In genomic region chr1:150322310-150322709, GRCh38 we compare ENCODE assay signal across 8 cellular contexts. TPM values are rescaled to one million over a fixed set of nuclear protein-coding genes. Genes with fewer than 3 reads are reported as not detected.
DNase-seq lines count a peak whose midpoint lies in the region; ATAC-seq and TF ChIP-seq lines count a peak whose summit lies in the region.

No MANE protein-coding gene starts in this region.

- H3K4me1 Mint-ChIP-seq in IgD-negative memory B cell, result peaks cover 10 to 18% (median 14%) of the 10 kb centered on the region in 3 donors

- H3K4me2 ChIP-seq in mesenchymal stem cell (ENCODE audit: low read length, poor library complexity, severe bottlenecking), result peak overlapping the region; percentile 49

- H4K91ac ChIP-seq in mesenchymal stem cell (ENCODE audit: low read length), result no peak overlapping the region

- no peak overlapping the region for H4K8ac ChIP-seq in mesenchymal stem cell (ENCODE audit: low read length)

- H2AFZ ChIP-seq in mesenchymal stem cell (ENCODE audit: low read depth, low read length), result no peak overlapping the region

- H3K9ac ChIP-seq in adipocyte (ENCODE audit: low read length) (peak overlapping the region; percentile 95), mesenchymal stem cell (ENCODE audit: low read length) (peak overlapping the region; percentile 91)

- peaks cover 27% of the 10 kb centered on the region for H3K36me3 ChIP-seq in adipocyte (ENCODE audit: control insufficient read depth, insufficient read depth, low read length, severe bottlenecking)
- peaks cover 9 to 26% of the 10 kb centered on the region in 2 experiments for H3K36me3 ChIP-seq in mesenchymal stem cell (ENCODE audit: control insufficient read depth in 1 of 2, insufficient read depth in 2 of 2, low read depth in 1 of 2, low read length in 2 of 2)

- no peak overlapping the region for H3K18ac ChIP-seq in mesenchymal stem cell (ENCODE audit: low read depth in 1 of 2, low read length in 2 of 2)

- no peak overlapping the region for H2AK5ac ChIP-seq in mesenchymal stem cell (ENCODE audit: low read length, severe bottlenecking)

- H3K27me3 ChIP-seq in adipocyte (replicated peaks; ENCODE audit: control insufficient read depth, insufficient read depth, low read length), result no peaks in the 10 kb centered on the region
- no peaks in the 10 kb centered on the region for H3K27me3 ChIP-seq in mesenchymal stem cell (ENCODE audit: control insufficient read depth in 1 of 2, insufficient read depth in 1 of 2, low read length in 2 of 2)
- H3K27me3 ChIP-seq in foreskin keratinocyte, result no peaks in the 10 kb centered on the region

- no peak overlapping the region for H3K14ac ChIP-seq in mesenchymal stem cell (ENCODE audit: low read length in 2 of 2)

- no peak overlapping the region for H3K4ac ChIP-seq in mesenchymal stem cell (ENCODE audit: low read depth in 1 of 2, low read length in 2 of 2)

- H3K4me3 ChIP-seq in AG09309 (ENCODE audit: control insufficient read depth, low read depth, low read length) (peak overlapping the region; percentile 70), adipocyte (ENCODE audit: low read length) (peak overlapping the region; percentile 88), mesenchymal stem cell (ENCODE audit: insufficient read depth in 1 of 2, low read depth in 1 of 2, low read length in 2 of 2) (peak overlapping the region in 1 of 2 experiments; percentile 97)

- H3K79me1 ChIP-seq in mesenchymal stem cell (replicated peaks; ENCODE audit: low read length, poor library complexity, severe bottlenecking), result peaks cover 10% of the 10 kb centered on the region

- no peak overlapping the region for H2BK5ac ChIP-seq in mesenchymal stem cell (ENCODE audit: low read depth, low read length, poor library complexity, severe bottlenecking)

- ATAC-seq in foreskin keratinocyte, result no peak
- ATAC-seq in HG03045 (IDR thresholded peaks at IDR 0.05; ENCODE audit: unreplicated experiment), result no peak

- no peaks in the 10 kb centered on the region for H3K9me3 Mint-ChIP-seq in IgD-negative memory B cell

- no peak overlapping the region for H2BK15ac ChIP-seq in mesenchymal stem cell (ENCODE audit: low read depth, poor library complexity, severe bottlenecking)

- peak overlapping the region; percentile 95 to 100 (median 100) for H3K4me3 Mint-ChIP-seq in IgD-negative memory B cell

- H3K9me3 ChIP-seq in adipocyte (ENCODE audit: control insufficient read depth, low read length) (no peaks in the 10 kb centered on the region), mesenchymal stem cell (ENCODE audit: control insufficient read depth, low read length) (no peaks in the 10 kb centered on the region)

- H3K36me3 Mint-ChIP-seq in IgD-negative memory B cell, result peaks cover 3% of the 10 kb centered on the region

- no peak overlapping the region for H2BK12ac ChIP-seq in mesenchymal stem cell (ENCODE audit: low read length in 2 of 2)

- peaks cover 7% of the 10 kb centered on the region for H3K4me1 ChIP-seq in adipocyte (ENCODE audit: control insufficient read depth, insufficient read depth, low read length)
- peaks cover 2% of the 10 kb centered on the region for H3K4me1 ChIP-seq in mesenchymal stem cell (ENCODE audit: control insufficient read depth, insufficient read depth, low read depth, low read length)
- H3K4me1 ChIP-seq in foreskin keratinocyte, result no peaks in the 10 kb centered on the region

- H3K23ac ChIP-seq in mesenchymal stem cell (ENCODE audit: low read length in 2 of 2), result no peak overlapping the region

- no peak for TF ChIP-seq CTCF in AG09309 (IDR thresholded peaks at IDR 0.05; ENCODE audit: control insufficient read depth, insufficient read depth, low read depth, low read length, missing control alignments)
- TF ChIP-seq CTCF in foreskin keratinocyte (conservative IDR thresholded peaks at IDR 0.05), result no peak

- no peaks in the 10 kb centered on the region for H3K27me3 Mint-ChIP-seq in IgD-negative memory B cell

- WGBS in mesenchymal stem cell, result no CpG with 5 or more reads among the region's 3 CpGs

- no peak overlapping the region for H2BK120ac ChIP-seq in mesenchymal stem cell (ENCODE audit: low read depth, low read length)

- peak overlapping the region; percentile 90 to 99 (median 95) for H3K27ac Mint-ChIP-seq in IgD-negative memory B cell

- H3K27ac ChIP-seq in mesenchymal stem cell (ENCODE audit: low read length, poor library complexity, severe bottlenecking), result no peak overlapping the region
- H3K27ac ChIP-seq in foreskin keratinocyte, result no peak overlapping the region

- DNase-seq in AG09309 (ENCODE audit: low read depth) (peak; percentile 27), adipocyte (ENCODE audit: low read depth) (peak; percentile 26), mesenchymal stem cell (peak; percentile 81), NCI-H510A (lab: John Stamatoyannopoulos, UW) (no peak), A172 (ENCODE audit: low spot score) (no peak), foreskin keratinocyte (no peak)

RNA-seq across cellular contexts. Expression of gene PRPF3, which starts 1.0 kb away (rescaled TPM):
- polyA plus RNA-seq in IgD-negative memory B cell, result 26.2 TPM
- polyA plus RNA-seq in mesenchymal stem cell (2013, experiment 1 of 2), result 30.3 TPM
- polyA plus RNA-seq in mesenchymal stem cell (2013, experiment 2 of 2), result 28.2 TPM
- 93.1 and 96.8 TPM in 2 replicates for total RNA-seq in A172 (2014; rRNA removed; shearing (Covaris generic))
- 44.7 and 46.9 TPM in 2 replicates for total RNA-seq in foreskin keratinocyte
- polyA plus RNA-seq in foreskin keratinocyte, result 27.4 and 31.7 TPM in 2 replicates

RNA-seq across cellular contexts. Expression of gene MRPS21, which starts 28.6 kb away (rescaled TPM):
- polyA plus RNA-seq in IgD-negative memory B cell (79.3 TPM), foreskin keratinocyte (87.0 and 88.2 TPM in 2 replicates)
- polyA plus RNA-seq in mesenchymal stem cell (2013, experiment 1 of 2), result 88.1 TPM
- polyA plus RNA-seq in mesenchymal stem cell (2013, experiment 2 of 2), result 81.5 TPM
- total RNA-seq in A172 (2014; rRNA removed; shearing (Covaris generic)), result 42.3 and 60.1 TPM in 2 replicates
- total RNA-seq in foreskin keratinocyte, result 60.0 and 60.1 TPM in 2 replicates

RNA-seq across cellular contexts. Expression of gene CIART, which starts 40.0 kb away (rescaled TPM):
- polyA plus RNA-seq in IgD-negative memory B cell (not detected), foreskin keratinocyte (4.7 and 6.7 TPM in 2 replicates)
- polyA plus RNA-seq in mesenchymal stem cell (2013, experiment 1 of 2), result 1.5 TPM
- polyA plus RNA-seq in mesenchymal stem cell (2013, experiment 2 of 2), result 1.5 TPM
- 15.2 and 25.2 TPM in 2 replicates for total RNA-seq in A172 (2014; rRNA removed; shearing (Covaris generic))
- 4.8 and 6.2 TPM in 2 replicates for total RNA-seq in foreskin keratinocyte

RNA-seq across cellular contexts. Expression of gene RPRD2, which starts 41.6 kb away (rescaled TPM):
- polyA plus RNA-seq in IgD-negative memory B cell (34.1 TPM), foreskin keratinocyte (4.3 and 5.3 TPM in 2 replicates)
- polyA plus RNA-seq in mesenchymal stem cell (2013, experiment 1 of 2), result 13.9 TPM
- 13.3 TPM for polyA plus RNA-seq in mesenchymal stem cell (2013, experiment 2 of 2)
- 10.9 TPM in 2 replicates for total RNA-seq in A172 (2014; rRNA removed; shearing (Covaris generic))
- total RNA-seq in foreskin keratinocyte, result 16.5 and 17.7 TPM in 2 replicates

RNA-seq across cellular contexts. Expression of gene C1orf54, which starts 49.7 kb away (rescaled TPM):
- polyA plus RNA-seq in IgD-negative memory B cell (2.9 TPM), foreskin keratinocyte (0.72 and 0.80 TPM in 2 replicates)
- polyA plus RNA-seq in mesenchymal stem cell (2013, experiment 1 of 2), result 11.7 TPM
- 11.4 TPM for polyA plus RNA-seq in mesenchymal stem cell (2013, experiment 2 of 2)
- total RNA-seq in A172 (2014; rRNA removed; shearing (Covaris generic)), result 8.8 TPM in 1 of 2 replicates, not detected in the other
- total RNA-seq in foreskin keratinocyte, result 0.48 and 0.85 TPM in 2 replicates

Comparison
In these comparisons a context has a peak if more than half of its experiments do, and no peak if none do; other contexts are left out.
1. DNase-seq: peak in AG09309 (single experiment), adipocyte (single experiment) and mesenchymal stem cell (single experiment); none in NCI-H510A (single experiment), A172 (single experiment) and foreskin keratinocyte (0 of 2).